8 cellular contexts compared by ENCODE assay signal in the genomic region with DNA sequence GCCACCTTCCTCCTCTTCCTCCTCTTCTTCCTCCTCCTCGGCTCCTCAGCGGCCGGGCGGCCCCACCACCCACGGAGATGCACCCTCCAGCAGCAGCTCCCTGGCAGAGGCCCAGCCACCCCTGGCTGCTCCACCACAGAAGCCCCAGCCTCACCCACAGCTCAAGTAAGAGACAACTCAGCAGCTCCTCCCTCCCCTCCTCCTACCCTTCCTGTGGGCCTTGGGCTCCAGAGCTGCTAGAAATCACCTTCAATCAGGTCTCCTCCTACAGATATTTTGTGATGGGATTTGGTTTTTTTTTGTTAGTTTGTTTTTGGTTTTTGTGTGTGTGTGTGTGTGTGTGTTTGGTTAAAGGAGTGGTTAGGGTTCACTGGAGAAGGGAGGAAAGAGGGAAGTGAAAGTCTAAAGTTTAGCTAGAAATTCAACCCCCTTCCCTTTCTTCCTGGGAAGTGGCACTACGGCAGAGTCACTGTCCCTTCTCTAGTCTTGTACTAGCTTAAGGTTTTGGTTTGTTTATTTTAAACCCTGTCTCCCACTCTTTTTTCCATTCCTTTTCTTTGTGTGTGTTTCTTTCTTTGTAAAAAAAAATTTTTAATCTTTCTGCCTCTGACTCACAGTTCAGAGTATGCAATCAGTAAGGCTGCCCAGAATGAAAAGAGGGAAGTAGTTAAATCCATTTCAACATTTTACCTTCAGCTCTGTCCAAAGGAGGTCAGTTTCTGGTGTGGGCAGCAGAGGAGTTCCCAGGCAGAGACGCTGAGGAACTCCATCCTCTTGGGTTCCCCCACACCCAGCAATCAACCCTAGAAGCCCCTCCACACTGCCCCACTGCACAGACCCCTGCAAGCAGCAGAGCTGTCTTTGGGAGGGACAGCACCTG. TPM values are rescaled to one million over a fixed set of nuclear protein-coding genes. Genes with fewer than 3 reads are reported as not detected.
DNase-seq lines count a peak whose midpoint lies in the region; ATAC-seq and TF ChIP-seq lines count a peak whose summit lies in the region.

No MANE protein-coding gene starts in this region.

- no peaks in the 10 kb centered on the region for H3K27me3 ChIP-seq in CD8-positive, alpha-beta T cell (ENCODE audit: insufficient read depth, low read length)

- H3K4me1 ChIP-seq in CD8-positive, alpha-beta T cell (ENCODE audit: insufficient read depth, low read length): no peaks in the 10 kb centered on the region

- H3K9me3 Mint-ChIP-seq in activated CD8-positive, alpha-beta memory T cell treated with anti-CD3 and anti-CD28 coated beads, Interleukin-2, amount 10 ng/mL, durations not matched to agents 7 days and 5 days (ENCODE audit: low read depth): no peaks in the 10 kb centered on the region
- no peaks in the 10 kb centered on the region for H3K9me3 Mint-ChIP-seq in CD8-positive, alpha-beta T cell

- peak overlapping the region; percentile 61 for H3K4me3 Mint-ChIP-seq in activated CD8-positive, alpha-beta memory T cell treated with anti-CD3 and anti-CD28 coated beads, Interleukin-2, amount 10 ng/mL, durations not matched to agents 7 days and 5 days
- H3K4me3 Mint-ChIP-seq in CD8-positive, alpha-beta T cell: no peak overlapping the region

- peak overlapping the region; percentile 92 for H3K27ac Mint-ChIP-seq in activated CD8-positive, alpha-beta memory T cell treated with anti-CD3 and anti-CD28 coated beads, Interleukin-2, amount 10 ng/mL, durations not matched to agents 7 days and 5 days
- H3K27ac Mint-ChIP-seq in CD8-positive, alpha-beta T cell: no peak overlapping the region

- H3K36me3 Mint-ChIP-seq in activated CD8-positive, alpha-beta memory T cell treated with anti-CD3 and anti-CD28 coated beads, Interleukin-2, amount 10 ng/mL, durations not matched to agents 7 days and 5 days: no peaks in the 10 kb centered on the region
- H3K36me3 Mint-ChIP-seq in CD8-positive, alpha-beta T cell: no peaks in the 10 kb centered on the region

- H3K9me3 ChIP-seq in CD8-positive, alpha-beta T cell (ENCODE audit: low read length): no peaks in the 10 kb centered on the region

- CTCF ChIA-PET in activated CD8-positive, alpha-beta memory T cell treated with anti-CD3 and anti-CD28 coated beads, Interleukin-2, amount 10 ng/mL, durations not matched to agents 7 days and 5 days (lab: Charles Lee): interaction anchor here (0.7 to 2.4 kb wide), 8 partner anchors 9 to 297 kb away, joined by 3 to 18 read pairs (median 4); a partner anchor contains a TSS
- CTCF ChIA-PET in CD8-positive, alpha-beta T cell (lab: Charles Lee): interaction anchor here (0.6 kb wide), 1 partner anchor 10 kb away, joined by 4 read pairs; no protein-coding TSS in a partner anchor

- peak; percentile 81 for ATAC-seq in GM19463 (IDR thresholded peaks at IDR 0.05; ENCODE audit: unreplicated experiment)
- peak; percentile 72 for ATAC-seq in HG03520 (IDR thresholded peaks at IDR 0.05; ENCODE audit: unreplicated experiment)
- ATAC-seq in activated CD8-positive, alpha-beta memory T cell treated with anti-CD3 and anti-CD28 coated beads, Interleukin-2, amount 10 ng/mL, durations not matched to agents 7 days and 5 days: peak; percentile 95
- ATAC-seq in CD8-positive, alpha-beta T cell: no peak

- POLR2A ChIA-PET in CD8-positive, alpha-beta T cell (lab: Charles Lee): no interaction called here

- TF ChIP-seq CTCF in CD8-positive, alpha-beta T cell (IDR thresholded peaks at IDR 0.05): no peak

- H3K27me3 Mint-ChIP-seq in activated CD8-positive, alpha-beta memory T cell treated with anti-CD3 and anti-CD28 coated beads, Interleukin-2, amount 10 ng/mL, durations not matched to agents 7 days and 5 days: peaks cover 3% of the 10 kb centered on the region
- no peaks in the 10 kb centered on the region for H3K27me3 Mint-ChIP-seq in CD8-positive, alpha-beta T cell (ENCODE audit: low read depth)

- H3K36me3 ChIP-seq in CD8-positive, alpha-beta T cell (ENCODE audit: insufficient read depth, low read length): no peaks in the 10 kb centered on the region

- peak; percentile 65 for DNase-seq in Ammon's horn (ENCODE audit: low spot score)
- DNase-seq in activated CD8-positive, alpha-beta memory T cell treated with anti-CD3 and anti-CD28 coated beads, Interleukin-2, amount 10 ng/mL, durations not matched to agents 7 days and 5 days: peak; percentile 89
- peak in 36 of 42 donors; percentile 17 to 65 (median 42) for DNase-seq in head of caudate nucleus
- peak; percentile 88 for DNase-seq in stimulated activated CD4-positive, alpha-beta T cell treated with anti-CD3 and anti-CD28 coated beads, Interleukin-15, amount 100 ng/mL, for 24 hours
- no peak for DNase-seq in SHP77 (lab: John Stamatoyannopoulos, UW)
- DNase-seq in CD8-positive, alpha-beta T cell: no peak

- peaks cover 45% of the 10 kb centered on the region for H3K4me1 Mint-ChIP-seq in activated CD8-positive, alpha-beta memory T cell treated with anti-CD3 and anti-CD28 coated beads, Interleukin-2, amount 10 ng/mL, durations not matched to agents 7 days and 5 days
- H3K4me1 Mint-ChIP-seq in CD8-positive, alpha-beta T cell (ENCODE audit: low read depth): peaks cover 7% of the 10 kb centered on the region

- intact Hi-C loops in head of caudate nucleus (cut with DNase I): no loop called here
- intact Hi-C loops in CD8-positive, alpha-beta T cell (cut with DNase I, micrococcal nuclease): no loop called here

- H3K4me3 ChIP-seq in CD8-positive, alpha-beta T cell (ENCODE audit: low read depth, low read length): no peak overlapping the region

- H3K27ac ChIP-seq in CD8-positive, alpha-beta T cell (ENCODE audit: low read depth, low read length): no peak overlapping the region

RNA-seq across cellular contexts. Expression of a gene that starts 29.0 kb away (rescaled TPM):
- not detected for total RNA-seq in activated CD8-positive, alpha-beta memory T cell treated with anti-CD3 and anti-CD28 coated beads, Interleukin-2, amount 10 ng/mL, durations not matched to agents 7 days and 5 days
- total RNA-seq in CD8-positive, alpha-beta T cell: not detected

Comparison
In these comparisons a context has a peak if more than half of its experiments do, and no peak if none do; other contexts are left out.
1. DNase-seq: peak in Ammon's horn (single experiment), activated CD8-positive, alpha-beta memory T cell treated with anti-CD3 and anti-CD28 coated beads, Interleukin-2, amount 10 ng/mL, durations not matched to agents 7 days and 5 days (single experiment), head of caudate nucleus (36 of 42) and stimulated activated CD4-positive, alpha-beta T cell treated with anti-CD3 and anti-CD28 coated beads, Interleukin-15, amount 100 ng/mL, for 24 hours (single experiment); none in SHP77 (0 of 2) and CD8-positive, alpha-beta T cell (0 of 7).